Comparison of ENCODE assay signal across 29 cellular contexts in genomic region chr13:28826368-28826767, GRCh38. TPM values are rescaled to one million over a fixed set of nuclear protein-coding genes. Genes with fewer than 3 reads are reported as not detected.
"Had no signal": no experiment of that assay in that cellular context is flagged by ENCODE, and none has a peak within 500 bp of the region (broad histone marks: within the 10 kb centered on the region; RNA-seq: fewer than 3 reads in every experiment).

No MANE protein-coding gene starts in this region.

- H3K27me3 ChIP-seq: gastroesophageal sphincter had no signal

- H3K9me3 ChIP-seq: colonic mucosa had no signal

- H3K27ac ChIP-seq: colonic mucosa, coronary artery, dorsolateral prefrontal cortex, epithelial cell of prostate, esophagus muscularis mucosa, esophagus squamous epithelium, foreskin keratinocyte, gastrocnemius medialis, gastroesophageal sphincter, heart left ventricle, heart right ventricle had no signal

- H3K4me3 ChIP-seq: colonic mucosa, coronary artery, dorsolateral prefrontal cortex, esophagus muscularis mucosa, esophagus squamous epithelium, gastrocnemius medialis, gastroesophageal sphincter, heart left ventricle, heart right ventricle had no signal

- H3K27ac Mint-ChIP-seq: dendritic cell treated with granulocyte-macrophage colony-stimulating factor and Interleukin-4, amounts not matched to agents 40 ng/mL and 50 ng/mL, for 4 days; effector memory CD8-positive, alpha-beta T cell; endodermal cell had no signal

- H3K4me1 Mint-ChIP-seq: endodermal cell had no signal

- DNase-seq: colonic mucosa; cortex of kidney; dermis blood vessel endothelial cell; dorsolateral prefrontal cortex; effector CD4-positive, alpha-beta T cell; effector CD8-positive, alpha-beta T cell; effector memory CD4-positive, alpha-beta T cell; effector memory CD8-positive, alpha-beta T cell; endodermal cell; erythroblast; esophagus squamous epithelium; foreskin fibroblast; foreskin keratinocyte; foreskin melanocyte; gastrocnemius medialis; glutamatergic neuron; head of caudate nucleus; heart left ventricle; heart right ventricle had no signal

- H3K4me1 ChIP-seq: colonic mucosa, esophagus muscularis mucosa, esophagus squamous epithelium, foreskin keratinocyte, gastrocnemius medialis, gastroesophageal sphincter had no signal

- H3K36me3 ChIP-seq: colonic mucosa, esophagus muscularis mucosa, esophagus squamous epithelium, gastrocnemius medialis, gastroesophageal sphincter, heart left ventricle, heart right ventricle had no signal

- H3K4me3 Mint-ChIP-seq: dendritic cell treated with granulocyte-macrophage colony-stimulating factor and Interleukin-4, amounts not matched to agents 40 ng/mL and 50 ng/mL, for 4 days; effector memory CD8-positive, alpha-beta T cell; endodermal cell had no signal

- ATAC-seq: effector memory CD8-positive, alpha-beta T cell; esophagus mucosa; foreskin keratinocyte; gastrocnemius medialis; gastroesophageal sphincter; heart left ventricle; heart right ventricle had no signal

RNA-seq across cellular contexts. Expression of gene MTUS2, which starts 6.2 kb away (rescaled TPM):
- total RNA-seq: dermis blood vessel endothelial cell, dermis microvascular lymphatic vessel endothelial cell, endothelial cell of umbilical vein, epithelial cell of proximal tubule, fibroblast of lung, foreskin keratinocyte had no signal
